ENCODE assay signal across 1 cellular context in the genomic region with DNA sequence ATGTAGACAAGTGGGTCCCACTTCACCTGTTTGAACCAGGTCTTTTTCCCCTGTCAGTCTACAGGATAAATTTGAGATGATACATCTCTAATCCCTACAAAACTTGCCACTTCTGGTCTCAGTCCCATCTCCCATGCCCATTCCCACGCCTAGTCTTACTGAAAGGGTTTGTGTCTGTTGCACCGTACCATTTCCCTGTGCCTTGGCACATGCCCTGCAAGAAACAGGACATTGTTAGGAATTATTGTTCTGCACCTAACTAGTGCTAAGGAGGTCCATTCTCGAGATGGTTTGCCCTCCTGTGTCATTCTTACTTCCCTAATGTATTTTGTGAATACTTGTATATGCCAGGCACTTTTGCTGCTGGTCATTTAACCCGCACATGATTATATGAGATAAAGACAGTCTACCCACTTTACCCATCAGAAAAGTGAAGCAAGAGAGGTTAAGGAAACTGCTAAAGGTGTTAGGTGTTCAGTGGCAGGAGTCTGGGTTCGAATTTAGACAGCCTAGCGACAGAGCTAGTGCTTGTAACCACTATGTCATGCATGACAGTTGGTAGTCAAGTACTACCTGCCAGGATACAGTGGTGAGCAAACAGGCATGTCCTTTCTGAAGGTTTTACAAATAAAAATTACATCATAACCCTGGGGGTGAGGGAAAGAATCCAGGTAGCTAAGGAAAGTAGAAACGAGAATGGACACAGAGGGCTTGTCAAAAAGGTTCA.
TF ChIP-seq lines count a peak whose summit lies in the region.

No MANE protein-coding gene starts in this region.

TF ChIP-seq in H1, 55 proteins besides CTCF, POLR2A, EP300 and RAD21:
- no peak for TF ChIP-seq KDM4A (IDR thresholded peaks at IDR 0.05; ENCODE audit: low read depth, low read length, severe bottlenecking)
- no peak for TF ChIP-seq SIRT6 (IDR thresholded peaks at IDR 0.05; ENCODE audit: low read length)
- TF ChIP-seq POLR2AphosphoS5 (IDR thresholded peaks at IDR 0.05; ENCODE audit: low read depth, low read length), result no peak
